29 cellular contexts compared by ENCODE assay signal in genomic region chrX:133992877-133993276, GRCh38. TPM values are rescaled to one million over a fixed set of nuclear protein-coding genes. Genes with fewer than 3 reads are reported as not detected.
DNase-seq lines count a peak whose midpoint lies in the region; ATAC-seq, FAIRE-seq and TF ChIP-seq lines count a peak whose summit lies in the region.
"Had no signal": no experiment of that assay in that cellular context is flagged by ENCODE, and none has a peak within 500 bp of the region (broad histone marks: within the 10 kb centered on the region; RNA-seq: fewer than 3 reads in every experiment).

No MANE protein-coding gene starts in this region.

- no peak overlapping the region for H2AFZ ChIP-seq in astrocyte (ENCODE audit: low read depth, low read length)

- H3K36me3 Mint-ChIP-seq in astrocyte (ENCODE audit: low read depth, unreplicated experiment), result no peaks in the 10 kb centered on the region
- H3K36me3 Mint-ChIP-seq: CD4-positive, alpha-beta memory T cell had no signal

- TF ChIP-seq CTCF in D721Med (IDR thresholded peaks at IDR 0.05; ENCODE audit: insufficient read depth, missing control alignments) (no peak), astrocyte (IDR thresholded peaks at IDR 0.05; ENCODE audit: insufficient read depth, low read depth, low read length) (no peak), kidney (IDR thresholded peaks at IDR 0.05; ENCODE audit: borderline replicate concordance, extremely low read depth, insufficient read depth) (no peak), pancreas (IDR thresholded peaks at IDR 0.05) (no peak), foreskin keratinocyte (conservative IDR thresholded peaks at IDR 0.05) (no peak)

- DNase-seq in D721Med (ENCODE audit: insufficient read length, low spot score), result no peak
- no peak for DNase-seq in astrocyte (ENCODE audit: low read depth)
- no peak for DNase-seq in kidney
- DNase-seq in pancreas, result no peak
- no peak for DNase-seq in foreskin keratinocyte
- no peak for DNase-seq in amniotic stem cell (lab: John Stamatoyannopoulos, UW)
- DNase-seq in NCI-H1930 (lab: John Stamatoyannopoulos, UW), result no peak
- DNase-seq: C1 segment of cervical spinal cord; CD4-positive, alpha-beta memory T cell; COR-L47; DMS79; EL; GF-D8; Karpas-422; MV-4-11; NCI-H1105; NCI-H1436 treated with DMSO at 0.1 percent for 48 hours; NCI-H187 treated with DMSO at 0.1 percent for 48 hours; NCI-H2107; NCI-H446; NCI-H524 treated with DMSO at 0.1 percent for 48 hours; NCI-H774; SIG-M5 had no signal

- H3K4me1 ChIP-seq in astrocyte (ENCODE audit: insufficient read depth, low read length) (no peaks in the 10 kb centered on the region), kidney (ENCODE audit: control insufficient read depth in 1 of 2, insufficient read depth in 1 of 2, low read depth in 1 of 2, low read length in 2 of 2) (no peaks in the 10 kb centered on the region), pancreas (no peaks in the 10 kb centered on the region), foreskin keratinocyte (no peaks in the 10 kb centered on the region)

- H3K27ac ChIP-seq in astrocyte (ENCODE audit: low read depth, low read length) (no peak overlapping the region), kidney (ENCODE audit: low read depth in 2 of 2, low read length in 2 of 2) (no peak overlapping the region), pancreas (no peak overlapping the region), foreskin keratinocyte (no peak overlapping the region)
- H3K27ac ChIP-seq: SK-N-MC had no signal

- FAIRE-seq in D721Med (lab: Jason Lieb, UNC) (peak; percentile 94), astrocyte (lab: Jason Lieb, UNC) (peak; percentile 87), kidney (lab: Jason Lieb, UNC) (peak; percentile 58), pancreas (lab: Jason Lieb, UNC) (peak; percentile 26)
- FAIRE-seq: A204.1, GM12891, H54, RCC 7860 had no signal

- H3K36me3 ChIP-seq in astrocyte (ENCODE audit: insufficient read depth, low read length) (no peaks in the 10 kb centered on the region), kidney (ENCODE audit: control insufficient read depth in 1 of 2, insufficient read depth in 2 of 2, low read length in 2 of 2) (no peaks in the 10 kb centered on the region), pancreas (no peaks in the 10 kb centered on the region)

- H3K9me3 Mint-ChIP-seq in astrocyte (ENCODE audit: unreplicated experiment), result no peaks in the 10 kb centered on the region

- 67 to 83% methylated on average over 4 of the region's 4 CpGs for WGBS in pancreas, 2 donors

- H3K27me3 ChIP-seq in astrocyte (ENCODE audit: insufficient read depth, low read length) (no peaks in the 10 kb centered on the region), pancreas (peaks cover 0 to 4% (median 0%) of the 10 kb centered on the region in 4 donors), foreskin keratinocyte (no peaks in the 10 kb centered on the region)

- H3K4me1 Mint-ChIP-seq in astrocyte (ENCODE audit: low read depth, unreplicated experiment), result no peaks in the 10 kb centered on the region
- H3K4me1 Mint-ChIP-seq: CD4-positive, alpha-beta memory T cell had no signal

- ATAC-seq in pancreas, result no peak
- no peak for ATAC-seq in foreskin keratinocyte
- ATAC-seq in HG02678 (IDR thresholded peaks at IDR 0.05; ENCODE audit: unreplicated experiment), result no peak

- no peaks in the 10 kb centered on the region for H3K9me3 ChIP-seq in astrocyte (ENCODE audit: insufficient read depth, low read depth, low read length)
- no peaks in the 10 kb centered on the region for H3K9me3 ChIP-seq in kidney (ENCODE audit: control insufficient read depth in 1 of 2, low read length in 2 of 2)
- no peaks in the 10 kb centered on the region for H3K9me3 ChIP-seq in pancreas

- no peak overlapping the region for H3K27ac Mint-ChIP-seq in astrocyte (ENCODE audit: unreplicated experiment)
- H3K27ac Mint-ChIP-seq: CD4-positive, alpha-beta memory T cell had no signal

- no peaks in the 10 kb centered on the region for H3K79me2 ChIP-seq in astrocyte (ENCODE audit: insufficient read depth, low read length)

- H3K4me2 ChIP-seq in astrocyte (ENCODE audit: low read length), result no peak overlapping the region

- no peak overlapping the region for H3K4me3 ChIP-seq in astrocyte (ENCODE audit: insufficient read depth, low read depth, low read length)
- H3K4me3 ChIP-seq in kidney (ENCODE audit: low read length in 2 of 2), result no peak overlapping the region
- H3K4me3 ChIP-seq in pancreas, result no peak overlapping the region
- H3K4me3 ChIP-seq: SK-N-MC had no signal

- H4K20me1 ChIP-seq in astrocyte (ENCODE audit: insufficient read depth, low read length), result no peaks in the 10 kb centered on the region

- no peaks in the 10 kb centered on the region for H3K27me3 Mint-ChIP-seq in astrocyte (ENCODE audit: low read depth, unreplicated experiment)

- H3K9ac ChIP-seq in astrocyte (ENCODE audit: low read length) (no peak overlapping the region), kidney (ENCODE audit: low read length in 2 of 2) (no peak overlapping the region)

- intact Hi-C loops in kidney (cut with DNase I), result no loop called here
- intact Hi-C loops in pancreas (cut with DNase I), result no loop called here

- no peak overlapping the region for H3K4me3 Mint-ChIP-seq in astrocyte (ENCODE audit: unreplicated experiment)
- H3K4me3 Mint-ChIP-seq: CD4-positive, alpha-beta memory T cell had no signal

RNA-seq across cellular contexts. Expression of gene GPC3, which starts 7.5 kb away (rescaled TPM):
- total RNA-seq in astrocyte (2.7 and 8.2 TPM in 2 replicates), kidney (43.0 TPM), pancreas (10 to 100 TPM in 2 of 6 donors, 1 to 10 TPM in 4; 1.7 to 18.6 (median 5.5) TPM), foreskin keratinocyte (0.10 and 0.11 TPM in 2 replicates)
- polyA plus RNA-seq in kidney (ENCODE audit: insufficient read depth, low read depth, low replicate concordance) (52.5 TPM), pancreas (1 to 10 TPM in 1 of 2 donors, under 1 TPM in 1; 0.95 to 2.9 TPM), foreskin keratinocyte (0.06 and 0.14 TPM in 2 replicates)
